ENCODE assay signal across 23 cellular contexts in genomic region chr1:108810176-108810575, GRCh38. TPM values are rescaled to one million over a fixed set of nuclear protein-coding genes. Genes with fewer than 3 reads are reported as not detected.
A peak's percentile ranks its signal among the peaks of the same experiment; 100 is the strongest.
DNase-seq lines count a peak whose midpoint lies in the region; ATAC-seq and TF ChIP-seq lines count a peak whose summit lies in the region.
"Had no signal": no experiment of that assay in that cellular context is flagged by ENCODE, and none has a peak within 500 bp of the region (broad histone marks: within the 10 kb centered on the region; RNA-seq: fewer than 3 reads in every experiment).

No MANE protein-coding gene starts in this region.

- H3K27ac Mint-ChIP-seq in CD4-positive, alpha-beta T cell: peak overlapping the region; percentile 53
- peak overlapping the region; percentile 58; the same call in 1 of the 2 replicates for H3K27ac Mint-ChIP-seq in WTC11
- H3K27ac Mint-ChIP-seq: GM23338, HFFc6 had no signal

- TF ChIP-seq POLR2A in breast epithelium (IDR thresholded peaks at IDR 0.05): no peak

- POLR2A ChIA-PET in CD4-positive, alpha-beta T cell (lab: Charles Lee): no interaction called here
- POLR2A ChIA-PET in WTC11 (lab: Charles Lee): interaction anchor here (0.6 kb wide), 1 partner anchor 1554 kb away, joined by 3 read pairs; no protein-coding TSS in a partner anchor

- intact Hi-C loops in CD4-positive, alpha-beta T cell (cut with DNase I, micrococcal nuclease): no loop called here
- intact Hi-C loops in breast epithelium (cut with DNase I; ENCODE audit: low total_unique reads): loop anchor here (10.0 kb wide), 1 partner anchor 595 kb away; no protein-coding TSS in a partner anchor

- H3K36me3 Mint-ChIP-seq in CD4-positive, alpha-beta T cell (ENCODE audit: low read depth): peaks cover 55% of the 10 kb centered on the region
- H3K36me3 Mint-ChIP-seq in WTC11: peaks cover 7% of the 10 kb centered on the region

- no peak overlapping the region for H2BK5ac ChIP-seq in trophoblast cell (ENCODE audit: low read depth, low read length, poor library complexity)

- no peak overlapping the region for H2AK5ac ChIP-seq in trophoblast cell (ENCODE audit: low read length)

- H3K4me1 Mint-ChIP-seq in CD4-positive, alpha-beta T cell (ENCODE audit: low read depth): no peaks in the 10 kb centered on the region
- peaks cover 14% of the 10 kb centered on the region for H3K4me1 Mint-ChIP-seq in WTC11
- H3K4me1 Mint-ChIP-seq: CD4-positive, alpha-beta memory T cell; IgD-negative memory B cell had no signal

- no peaks in the 10 kb centered on the region for H3K9me3 ChIP-seq in CD4-positive, alpha-beta T cell (ENCODE audit: control insufficient read depth, low read length)
- H3K9me3 ChIP-seq in trophoblast cell (ENCODE audit: insufficient read depth, low read depth, low read length): no peaks in the 10 kb centered on the region
- H3K9me3 ChIP-seq in breast epithelium: no peaks in the 10 kb centered on the region
- H3K9me3 ChIP-seq: A549 had no signal

- no peak overlapping the region for H3K23ac ChIP-seq in trophoblast cell (ENCODE audit: low read length)

- no peak overlapping the region for H4K8ac ChIP-seq in trophoblast cell (ENCODE audit: low read depth, low read length)

- no peak overlapping the region for H4K91ac ChIP-seq in trophoblast cell (ENCODE audit: low read depth, low read length)

- no peak for TF ChIP-seq CTCF in CD4-positive, alpha-beta T cell (IDR thresholded peaks at IDR 0.05)
- TF ChIP-seq CTCF in WTC11 (IDR thresholded peaks at IDR 0.05) (no peak), breast epithelium (IDR thresholded peaks at IDR 0.05) (no peak)

- no CpG with 5 or more reads among the region's 5 CpGs for whole genome bisulfite sequencing in trophoblast cell (ENCODE audit: extremely low coverage, insufficient coverage, insufficient read length)

- no peak overlapping the region for H3K27ac ChIP-seq in CD4-positive, alpha-beta T cell (ENCODE audit: low read depth, low read length)
- H3K27ac ChIP-seq in trophoblast cell (ENCODE audit: low read depth, low read length) (no peak overlapping the region), breast epithelium (no peak overlapping the region)
- H3K27ac ChIP-seq: 22Rv1, A549, C4-2B had no signal

- no peak overlapping the region for H3K14ac ChIP-seq in trophoblast cell (ENCODE audit: low read length)

- H3K4me1 ChIP-seq in trophoblast cell (ENCODE audit: control insufficient read depth in 1 of 2, insufficient read depth in 2 of 2, low read length in 2 of 2) (peaks cover 0 to 2% of the 10 kb centered on the region in 2 experiments), breast epithelium (no peaks in the 10 kb centered on the region)
- H3K4me1 ChIP-seq: A549 had no signal

- no peak overlapping the region for H2AFZ ChIP-seq in trophoblast cell (ENCODE audit: insufficient read depth, low read length, poor library complexity)
- H2AFZ ChIP-seq: GM23338 had no signal

- no peak for DNase-seq in CD4-positive, alpha-beta T cell
- DNase-seq in WTC11 (ENCODE audit: low spot score): no peak
- DNase-seq in left kidney (ENCODE audit: low read depth, low spot score): peak; percentile 69
- DNase-seq in trophoblast cell: peak; percentile 42 to 88
- no peak for DNase-seq in iPS-NIHi11 (ENCODE audit: low spot score)
- DNase-seq in breast epithelium (ENCODE audit: low spot score in 2 of 2): no peak
- no peak for DNase-seq in NCI-H524 treated with DMSO at 0.1 percent for 48 hours (lab: John Stamatoyannopoulos, UW)
- DNase-seq: AML-193; CD4-positive, alpha-beta memory T cell; DMS153; DMS79; GF-D8; H7; HFFc6 had no signal

- H3K79me1 ChIP-seq in trophoblast cell (ENCODE audit: low read length): peaks cover 6% of the 10 kb centered on the region

- H2BK12ac ChIP-seq in trophoblast cell (ENCODE audit: low read length): no peak overlapping the region

- no peaks in the 10 kb centered on the region for H3K79me2 ChIP-seq in trophoblast cell (ENCODE audit: control insufficient read depth, insufficient read depth, low read length, poor library complexity)

- H3K18ac ChIP-seq in trophoblast cell (ENCODE audit: low read length): no peak overlapping the region

- H3K4me3 ChIP-seq in trophoblast cell (ENCODE audit: low read depth, low read length) (no peak overlapping the region), breast epithelium (no peak overlapping the region)
- H3K4me3 ChIP-seq: A549, GM23338 had no signal

- no peak overlapping the region for H3K4me2 ChIP-seq in trophoblast cell (ENCODE audit: low read length)
- H3K4me2 ChIP-seq: A549, GM23338 had no signal

- H3K4ac ChIP-seq in trophoblast cell (ENCODE audit: low read depth, low read length): no peak overlapping the region

- no peak overlapping the region for H3K4me3 Mint-ChIP-seq in CD4-positive, alpha-beta T cell
- no peak overlapping the region for H3K4me3 Mint-ChIP-seq in WTC11
- H3K4me3 Mint-ChIP-seq: CD4-positive, alpha-beta memory T cell; GM23338; HFFc6; IgD-negative memory B cell had no signal

- no peaks in the 10 kb centered on the region for H3K27me3 Mint-ChIP-seq in CD4-positive, alpha-beta T cell
- no peaks in the 10 kb centered on the region for H3K27me3 Mint-ChIP-seq in WTC11 (ENCODE audit: low read depth)
- H3K27me3 Mint-ChIP-seq: CD4-positive, alpha-beta memory T cell; IgD-negative memory B cell had no signal

- no peak overlapping the region for H2BK120ac ChIP-seq in trophoblast cell (ENCODE audit: insufficient read depth, low read length, poor library complexity)

- H3K9me3 Mint-ChIP-seq in CD4-positive, alpha-beta T cell: no peaks in the 10 kb centered on the region
- H3K9me3 Mint-ChIP-seq in WTC11: no peaks in the 10 kb centered on the region
- H3K9me3 Mint-ChIP-seq: CD4-positive, alpha-beta memory T cell; GM23338; HFFc6; IgD-negative memory B cell had no signal

- H3K27me3 ChIP-seq in CD4-positive, alpha-beta T cell (ENCODE audit: control insufficient read depth, insufficient read depth, low read length): no peaks in the 10 kb centered on the region
- H3K27me3 ChIP-seq in trophoblast cell (ENCODE audit: insufficient read depth, low read length) (no peaks in the 10 kb centered on the region), breast epithelium (no peaks in the 10 kb centered on the region)

- peak overlapping the region; percentile 79 for H3K9ac ChIP-seq in trophoblast cell (ENCODE audit: low read length)

- H3K36me3 ChIP-seq in trophoblast cell (ENCODE audit: control insufficient read depth in 1 of 2, insufficient read depth in 2 of 2, low read length in 2 of 2) (peaks cover 4 to 7% of the 10 kb centered on the region in 2 experiments), breast epithelium (no peaks in the 10 kb centered on the region)

- ATAC-seq in CD4-positive, alpha-beta T cell (ENCODE audit: poor library complexity): no peak
- no peak for ATAC-seq in WTC11
- ATAC-seq in HG03025 (IDR thresholded peaks at IDR 0.05; ENCODE audit: low FRiP score, unreplicated experiment): no peak
- ATAC-seq: A549, GM23338, HCT116, HepG2 had no signal

- CTCF ChIA-PET in CD4-positive, alpha-beta T cell (lab: Charles Lee): no interaction called here
- CTCF ChIA-PET in WTC11 (lab: Charles Lee): no interaction called here

- H4K12ac ChIP-seq in trophoblast cell (ENCODE audit: low read depth, low read length): no peak overlapping the region

TF ChIP-seq in WTC11, 78 proteins besides CTCF, POLR2A, EP300 and RAD21 (continues in another document):
- TF ChIP-seq HMGXB4 (CRISPR knock-in tag; IDR thresholded peaks at IDR 0.05) (no peak), SMAD3 (CRISPR knock-in tag; IDR thresholded peaks at IDR 0.05; ENCODE audit: borderline replicate concordance) (no peak), PRRX2 (CRISPR knock-in tag; IDR thresholded peaks at IDR 0.05) (no peak), NFE2L1 (CRISPR knock-in tag; IDR thresholded peaks at IDR 0.05) (no peak), ARID4B (CRISPR knock-in tag; IDR thresholded peaks at IDR 0.05; ENCODE audit: borderline replicate concordance) (no peak)

RNA-seq across cellular contexts. Expression of gene AKNAD1, which starts 46.7 kb away (rescaled TPM):
- not detected for total RNA-seq in CD4-positive, alpha-beta T cell
- not detected in 3 replicates for total RNA-seq in WTC11 (2021)
- polyA plus RNA-seq in trophoblast cell (2013): 0.19 and 0.26 TPM in 2 replicates
- 1 to 10 TPM; 2.3 to 4.1 (median 2.9) TPM for total RNA-seq in breast epithelium
- total RNA-seq: CD4-positive, alpha-beta memory T cell; Daoy; GM23338; H7; HepG2 had no signal
- polyA plus RNA-seq: CD4-positive, alpha-beta memory T cell; GM23338; HepG2; IgD-negative memory B cell had no signal

Comparison
In these comparisons a context has a peak if more than half of its experiments do, and no peak if none do; other contexts are left out.
1. DNase-seq: peak in left kidney (single experiment) and trophoblast cell (2 of 2); none in CD4-positive, alpha-beta T cell (0 of 10), WTC11 (single experiment), iPS-NIHi11 (single experiment), breast epithelium (0 of 2) and NCI-H524 treated with DMSO at 0.1 percent for 48 hours (single experiment).